9 cellular contexts compared by ENCODE assay signal in genomic region chr9:73131376-73131775, GRCh38. TPM values are rescaled to one million over a fixed set of nuclear protein-coding genes. Genes with fewer than 3 reads are reported as not detected.
DNase-seq lines count a peak whose midpoint lies in the region; ATAC-seq and TF ChIP-seq lines count a peak whose summit lies in the region.
"Had no signal": no experiment of that assay in that cellular context is flagged by ENCODE, and none has a peak within 500 bp of the region (broad histone marks: within the 10 kb centered on the region; RNA-seq: fewer than 3 reads in every experiment).

No MANE protein-coding gene starts in this region.

- peak overlapping the region; percentile 88 for H3K4me3 Mint-ChIP-seq in activated naive CD4-positive, alpha-beta T cell treated with anti-CD3 and anti-CD28 coated beads, Interleukin-2, amount 50 U/mL, for 24 hours
- peak overlapping the region; percentile 89 for H3K4me3 Mint-ChIP-seq in activated naive CD8-positive, alpha-beta T cell
- peak overlapping the region; percentile 61 for H3K4me3 Mint-ChIP-seq in mesothelial cell of epicardium
- H3K4me3 Mint-ChIP-seq in type B pancreatic cell: peak overlapping the region; percentile 84

- no peaks in the 10 kb centered on the region for H3K9me3 Mint-ChIP-seq in activated naive CD4-positive, alpha-beta T cell treated with anti-CD3 and anti-CD28 coated beads, Interleukin-2, amount 50 U/mL, for 24 hours
- no peaks in the 10 kb centered on the region for H3K9me3 Mint-ChIP-seq in activated naive CD8-positive, alpha-beta T cell (ENCODE audit: low read depth)
- H3K9me3 Mint-ChIP-seq in mesothelial cell of epicardium (no peaks in the 10 kb centered on the region), type B pancreatic cell (no peaks in the 10 kb centered on the region)

- no peaks in the 10 kb centered on the region for H3K27me3 Mint-ChIP-seq in activated naive CD4-positive, alpha-beta T cell treated with anti-CD3 and anti-CD28 coated beads, Interleukin-2, amount 50 U/mL, for 24 hours
- H3K27me3 Mint-ChIP-seq in activated naive CD8-positive, alpha-beta T cell: no peaks in the 10 kb centered on the region
- H3K27me3 Mint-ChIP-seq in mesothelial cell of epicardium (ENCODE audit: low read depth): no peaks in the 10 kb centered on the region
- H3K27me3 Mint-ChIP-seq in type B pancreatic cell: no peaks in the 10 kb centered on the region

- H3K4me1 Mint-ChIP-seq in activated naive CD4-positive, alpha-beta T cell treated with anti-CD3 and anti-CD28 coated beads, Interleukin-2, amount 50 U/mL, for 24 hours: peaks cover 47% of the 10 kb centered on the region
- peaks cover 48% of the 10 kb centered on the region for H3K4me1 Mint-ChIP-seq in activated naive CD8-positive, alpha-beta T cell (ENCODE audit: low read depth)
- peaks cover 44% of the 10 kb centered on the region for H3K4me1 Mint-ChIP-seq in mesothelial cell of epicardium
- H3K4me1 Mint-ChIP-seq in type B pancreatic cell (ENCODE audit: unreplicated experiment): peaks cover 24% of the 10 kb centered on the region

- no peak for ATAC-seq in HG02938 (IDR thresholded peaks at IDR 0.05; ENCODE audit: unreplicated experiment)

- DNase-seq in activated naive CD4-positive, alpha-beta T cell (lab: John Stamatoyannopoulos, UW): no peak
- DNase-seq in mesothelial cell of epicardium (ENCODE audit: low spot score in 2 of 2, unreplicated experiment in 2 of 2) (no peak), type B pancreatic cell (ENCODE audit: extremely low spot score, unreplicated experiment) (no peak), NCI-H146 (lab: John Stamatoyannopoulos, UW) (no peak)
- no peak for DNase-seq in stimulated activated CD4-positive, alpha-beta T cell treated with anti-CD3 and anti-CD28 coated beads, Interleukin-12 subunit alpha, Interleukin-12 subunit beta, amount 100 ng/mL, for 4 hours
- DNase-seq: mucosa of descending colon had no signal

- peak overlapping the region; percentile 93 for H3K27ac Mint-ChIP-seq in activated naive CD4-positive, alpha-beta T cell treated with anti-CD3 and anti-CD28 coated beads, Interleukin-2, amount 50 U/mL, for 24 hours
- peak overlapping the region; percentile 92 for H3K27ac Mint-ChIP-seq in activated naive CD8-positive, alpha-beta T cell
- H3K27ac Mint-ChIP-seq in mesothelial cell of epicardium: peak overlapping the region; percentile 95
- H3K27ac Mint-ChIP-seq in type B pancreatic cell: peak overlapping the region; percentile 97

- no peak for TF ChIP-seq CTCF in mesothelial cell of epicardium (IDR thresholded peaks at IDR 0.05; ENCODE audit: unreplicated experiment)
- no peak for TF ChIP-seq CTCF in type B pancreatic cell (conservative IDR thresholded peaks at IDR 0.05)

- H3K36me3 Mint-ChIP-seq in activated naive CD4-positive, alpha-beta T cell treated with anti-CD3 and anti-CD28 coated beads, Interleukin-2, amount 50 U/mL, for 24 hours: peaks cover 2% of the 10 kb centered on the region
- no peaks in the 10 kb centered on the region for H3K36me3 Mint-ChIP-seq in activated naive CD8-positive, alpha-beta T cell
- H3K36me3 Mint-ChIP-seq in mesothelial cell of epicardium (no peaks in the 10 kb centered on the region), type B pancreatic cell (no peaks in the 10 kb centered on the region)

RNA-seq across cellular contexts. Expression of gene ANXA1, which starts 20.3 kb away (rescaled TPM):
- total RNA-seq in mesothelial cell of epicardium: 166 to 189 TPM (median 183 TPM) in 3 replicates
- 923 and 5,513 TPM in 2 replicates for total RNA-seq in type B pancreatic cell (ENCODE audit: low replicate concordance)
